Comparison of ENCODE assay signal across 8 cellular contexts in genomic region chr1:167555971-167556714, GRCh38. TPM values are rescaled to one million over a fixed set of nuclear protein-coding genes. Genes with fewer than 3 reads are reported as not detected.
DNase-seq lines count a peak whose midpoint lies in the region; ATAC-seq and TF ChIP-seq lines count a peak whose summit lies in the region.

No MANE protein-coding gene starts in this region.

- no peaks in the 10 kb centered on the region for H3K27me3 ChIP-seq in right atrium auricular region
- H3K27me3 ChIP-seq in gastrocnemius medialis: no peaks in the 10 kb centered on the region

- no peaks in the 10 kb centered on the region for H3K36me3 ChIP-seq in right atrium auricular region
- H3K36me3 ChIP-seq in gastrocnemius medialis: no peaks in the 10 kb centered on the region

- DNase-seq in NCI-H1417 (lab: John Stamatoyannopoulos, UW): peak; percentile 36 to 94 (median 81)
- no peak for DNase-seq in NCI-H1417 treated with DMSO at 0.1 percent for 48 hours (lab: John Stamatoyannopoulos, UW)
- DNase-seq in NCI-H1092 (lab: John Stamatoyannopoulos, UW): peak; percentile 47
- peak; percentile 7 to 40 for DNase-seq in SW 1271 (lab: John Stamatoyannopoulos, UW)
- DNase-seq in amniotic epithelial cell (ENCODE audit: low read depth): peak; percentile 65
- peak; percentile 92 for DNase-seq in right atrium auricular region (ENCODE audit: low spot score)
- peak; percentile 58 to 89 for DNase-seq in gastrocnemius medialis

- in situ Hi-C loops in gastrocnemius medialis (cut with MboI; ENCODE audit: low sequenced_read_pairs in 4 of 4): no loop called here

- peak; percentile 86 to 88 for TF ChIP-seq CTCF in right atrium auricular region (IDR thresholded peaks at IDR 0.05)
- peak; percentile 84 to 90 (median 89) for TF ChIP-seq CTCF in gastrocnemius medialis (IDR thresholded peaks at IDR 0.05 in 4 of 5, conservative IDR thresholded peaks at IDR 0.05 in 1 of 5)

- intact Hi-C loops in gastrocnemius medialis (cut with DNase I; ENCODE audit: low total_unique reads): loop anchor here (2.0 to 10.0 kb wide), 4 partner anchors 135 to 451 kb away; partner anchors contain the start of genes DCAF6 and MPC2

- H3K9me3 ChIP-seq in right atrium auricular region (no peaks in the 10 kb centered on the region), gastrocnemius medialis (no peaks in the 10 kb centered on the region)

- ATAC-seq in gastrocnemius medialis (peak; percentile 59 to 78), GM21786 (IDR thresholded peaks at IDR 0.05; ENCODE audit: unreplicated experiment) (no peak)

- H3K4me1 ChIP-seq in right atrium auricular region (peaks cover 0 to 26% of the 10 kb centered on the region in 2 donors), gastrocnemius medialis (peaks cover 28 to 39% of the 10 kb centered on the region in 2 donors)

- H3K27ac ChIP-seq in right atrium auricular region: no peak overlapping the region
- peak overlapping the region; percentile 63 to 87 (median 74) for H3K27ac ChIP-seq in gastrocnemius medialis

- TF ChIP-seq POLR2A in gastrocnemius medialis (IDR thresholded peaks at IDR 0.05): no peak

- no peak overlapping the region for H3K4me3 ChIP-seq in right atrium auricular region
- H3K4me3 ChIP-seq in gastrocnemius medialis: no peak overlapping the region

RNA-seq across cellular contexts. Expression of gene CREG1, which starts 2.6 kb away (rescaled TPM):
- total RNA-seq in right atrium auricular region: 100 to 1,000 TPM; 127 to 163 TPM
- total RNA-seq in gastrocnemius medialis: 10 to 100 TPM; 69.9 to 99.6 (median 80.7) TPM

RNA-seq across cellular contexts. Expression of gene CD247, which starts 37.8 kb away (rescaled TPM):
- 1 to 10 TPM in 1 of 2 donors, under 1 TPM in 1; 0.79 to 1.1 TPM for total RNA-seq in right atrium auricular region
- under 1 TPM in 1 of 4 donors, not detected in 3; 0.33 TPM for total RNA-seq in gastrocnemius medialis

Comparison
In these comparisons a context has a peak if more than half of its experiments do, and no peak if none do; other contexts are left out.
1. H3K27ac ChIP-seq: peak in gastrocnemius medialis (4 of 4); none in right atrium auricular region (0 of 2).